In genomic region chr14:93081875-93082570, GRCh38 we compare ENCODE assay signal across 10 cellular contexts. TPM values are rescaled to one million over a fixed set of nuclear protein-coding genes. Genes with fewer than 3 reads are reported as not detected.
DNase-seq lines count a peak whose midpoint lies in the region; ATAC-seq and TF ChIP-seq lines count a peak whose summit lies in the region.
"Had no signal": no experiment of that assay in that cellular context is flagged by ENCODE, and none has a peak within 500 bp of the region (broad histone marks: within the 10 kb centered on the region; RNA-seq: fewer than 3 reads in every experiment).

No MANE protein-coding gene starts in this region.

- H3K4me3 Mint-ChIP-seq in CD14-positive monocyte (no peak overlapping the region), nephron (no peak overlapping the region)

- DNase-seq in CD14-positive monocyte (ENCODE audit: low spot score) (no peak), MV-4-11 (lab: John Stamatoyannopoulos, UW) (peak; percentile 25), GM19238 (ENCODE audit: insufficient read length, low spot score) (no peak)
- DNase-seq in activated naive CD4-positive, alpha-beta T cell treated with anti-CD3 and anti-CD28 coated beads, Interleukin-2, amount 50 U/mL, for 16 hours = peak; percentile 29
- DNase-seq: DMS153, MM.1S had no signal

- ATAC-seq in HG03439 (IDR thresholded peaks at IDR 0.05; ENCODE audit: unreplicated experiment) = no peak
- no peak for ATAC-seq in GM21515 (IDR thresholded peaks at IDR 0.05; ENCODE audit: unreplicated experiment)
- ATAC-seq in GM19328 (IDR thresholded peaks at IDR 0.05; ENCODE audit: unreplicated experiment) = no peak

- H3K4me1 Mint-ChIP-seq in CD14-positive monocyte = peaks cover 73% of the 10 kb centered on the region
- peaks cover 51% of the 10 kb centered on the region for H3K4me1 Mint-ChIP-seq in nephron

- intact Hi-C loops in CD14-positive monocyte (cut with micrococcal nuclease) = no loop called here

- peak overlapping the region in 6 of 7 donors; percentile 5 to 81 (median 68) for H3K27ac Mint-ChIP-seq in CD14-positive monocyte
- H3K27ac Mint-ChIP-seq in nephron = peak overlapping the region; percentile 56 to 84 (median 58)

- H3K27me3 Mint-ChIP-seq in CD14-positive monocyte (ENCODE audit: low read depth in 3 of 3) (peaks cover 0 to 3% (median 0%) of the 10 kb centered on the region in 3 donors), nephron (ENCODE audit: low read depth) (no peaks in the 10 kb centered on the region)

- no peak for TF ChIP-seq CTCF in CD14-positive monocyte (IDR thresholded peaks at IDR 0.05)
- TF ChIP-seq CTCF in nephron (IDR thresholded peaks at IDR 0.05; ENCODE audit: unreplicated experiment in 3 of 3) = no peak

- H3K9me3 Mint-ChIP-seq in CD14-positive monocyte (peaks cover 0 to 5% (median 2%) of the 10 kb centered on the region in 7 donors), nephron (no peaks in the 10 kb centered on the region)

- H3K36me3 Mint-ChIP-seq in CD14-positive monocyte (peaks cover 21 to 28% of the 10 kb centered on the region in 2 donors), nephron (ENCODE audit: low read depth) (no peaks in the 10 kb centered on the region)

RNA-seq across cellular contexts. Expression of gene ITPK1, which starts 33.7 kb away (rescaled TPM):
- 10 to 100 TPM; 57.1 to 63.0 TPM for polyA plus RNA-seq in CD14-positive monocyte

Comparison
In these comparisons a context has a peak if more than half of its experiments do, and no peak if none do; other contexts are left out.
1. DNase-seq: peak in MV-4-11 (single experiment) and activated naive CD4-positive, alpha-beta T cell treated with anti-CD3 and anti-CD28 coated beads, Interleukin-2, amount 50 U/mL, for 16 hours (single experiment); none in CD14-positive monocyte (single experiment) and GM19238 (single experiment).